ENCODE assay signal across 40 cellular contexts in the genomic region with DNA sequence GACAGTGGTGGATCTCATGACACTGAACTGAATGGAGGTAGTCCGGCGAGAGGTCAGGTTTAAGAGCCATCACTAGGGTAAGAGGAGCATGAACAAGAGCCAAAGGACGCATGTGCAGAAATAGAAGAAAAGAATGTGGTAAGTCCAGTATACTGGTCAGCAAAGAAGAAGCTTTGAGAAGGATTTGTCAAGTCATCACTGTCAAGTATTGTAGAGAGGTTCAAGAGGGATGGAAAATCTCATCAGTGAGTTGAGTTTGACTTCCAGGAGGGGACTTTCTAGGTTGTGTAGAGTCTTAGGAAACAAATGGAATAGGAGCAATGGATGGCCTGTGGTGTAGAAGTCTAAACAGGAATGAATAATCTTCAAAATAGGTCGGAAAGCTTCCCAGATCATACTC.
"Had no signal": no experiment of that assay in that cellular context is flagged by ENCODE, and none has a peak within 500 bp of the region (broad histone marks: within the 10 kb centered on the region; RNA-seq: fewer than 3 reads in every experiment).

No MANE protein-coding gene starts in this region.

- H3K36me3 ChIP-seq: adrenal gland, ascending aorta, brain microvascular endothelial cell, breast epithelium, cardiac muscle cell had no signal

- H3K27me3 ChIP-seq: adrenal gland, ascending aorta, body of pancreas, brain microvascular endothelial cell, breast epithelium, cardiac muscle cell had no signal

- DNase-seq: activated effector memory CD4-positive, alpha-beta T cell treated with anti-CD3 and anti-CD28 coated beads, Interleukin-2, amount 50 U/mL, for 16 hours; activated effector memory CD4-positive, alpha-beta T cell treated with Interleukin-2 at 50 U/mL for 16 hours; activated gamma-delta T cell; activated gamma-delta T cell treated with Interleukin-2 at 50 U/mL for 16 hours; activated naive CD4-positive, alpha-beta T cell; activated naive CD4-positive, alpha-beta T cell treated with anti-CD3 and anti-CD28 coated beads for 36 hours; activated naive CD4-positive, alpha-beta T cell treated with anti-CD3 and anti-CD28 coated beads, Interleukin-2, amount 10 ng/mL, durations not matched to agents 7 days and 5 days; activated naive CD4-positive, alpha-beta T cell treated with anti-CD3 and anti-CD28 coated beads, Interleukin-2, amount 50 U/mL, for 16 hours; activated naive CD4-positive, alpha-beta T cell treated with Interleukin-2 at 50 U/mL for 16 hours; activated naive CD8-positive, alpha-beta T cell treated with anti-CD3 and anti-CD28 coated beads for 36 hours; activated naive CD8-positive, alpha-beta T cell treated with anti-CD3 and anti-CD28 coated beads, Interleukin-2, amount 10 ng/mL, durations not matched to agents 7 days and 5 days; activated naive CD8-positive, alpha-beta T cell treated with anti-CD3 and anti-CD28 coated beads, Interleukin-2, amount 50 U/mL, for 24 hours; activated T-cell treated with anti-CD3 and anti-CD28 coated beads, Interleukin-2, amount 50 U/mL, for 1 hour; activated T-cell treated with anti-CD3 and anti-CD28 coated beads, Interleukin-2, amount 50 U/mL, for 24 hours; activated T-cell treated with anti-CD3 and anti-CD28 coated beads, Interleukin-2, amount 50 U/mL, for 4 hours; activated T-cell treated with anti-CD3 and anti-CD28 coated beads, Interleukin-2, amount 50 U/mL, for 48 hours; activated T-cell treated with anti-CD3 and anti-CD28 coated beads, Interleukin-2, amount 50 U/mL, for 72 hours; adrenal gland; amniotic stem cell; amygdala; anterior cingulate cortex; aorta; body of pancreas; brain microvascular endothelial cell; caudate nucleus; central memory CD4-positive, alpha-beta T cell; cerebellar nuclear complex had no signal

- H3K4me3 ChIP-seq: adrenal gland, ascending aorta, body of pancreas, breast epithelium, cardiac muscle cell had no signal

- H3K27ac Mint-ChIP-seq: activated naive CD4-positive, alpha-beta T cell treated with anti-CD3 and anti-CD28 coated beads for 36 hours; activated naive CD4-positive, alpha-beta T cell treated with anti-CD3 and anti-CD28 coated beads, Interleukin-2, amount 10 ng/mL, durations not matched to agents 7 days and 5 days; activated naive CD4-positive, alpha-beta T cell treated with anti-CD3 and anti-CD28 coated beads, Interleukin-2, amount 50 U/mL, for 24 hours; activated naive CD4-positive, alpha-beta T cell treated with anti-CD3 and anti-CD28 coated beads, Interleukin-2, amount 50 U/mL, for 72 hours; activated naive CD8-positive, alpha-beta T cell; activated naive CD8-positive, alpha-beta T cell treated with anti-CD3 and anti-CD28 coated beads for 36 hours; activated naive CD8-positive, alpha-beta T cell treated with anti-CD3 and anti-CD28 coated beads, Interleukin-2, amount 10 ng/mL, durations not matched to agents 7 days and 5 days; activated naive CD8-positive, alpha-beta T cell treated with anti-CD3 and anti-CD28 coated beads, Interleukin-2, amount 50 U/mL, for 24 hours; activated T-cell treated with anti-CD3 and anti-CD28 coated beads, Interleukin-2, amount 50 U/mL, for 24 hours; activated T-cell treated with anti-CD3 and anti-CD28 coated beads, Interleukin-2, amount 50 U/mL, for 72 hours; activated T-helper 1 cell treated with anti-CD3 and anti-CD28 coated beads, Interleukin-12 subunit alpha, Interleukin-12 subunit beta, Interleukin-2, Interleukin-4 antibody, amounts not matched to agents 30 ng/mL and 10 ng/mL and 1 ng/mL, durations not matched to agents 14 hours and 24 hours and 36 hours; activated T-helper 17 cell treated with anti-CD3 and anti-CD28 coated beads, Interleukin-2, amount 50 U/mL, for 72 hours; activated T-helper 2 cell treated with anti-CD3 and anti-CD28 coated beads, Interferon-gamma antibody, Interleukin-2, Interleukin-4, amounts not matched to agents 10 μg/mL and 5 μg/mL and 100 μg/mL, durations not matched to agents 14 hours and 24 hours and 36 hours; brain had no signal

- H3K36me3 Mint-ChIP-seq: activated naive CD4-positive, alpha-beta T cell treated with anti-CD3 and anti-CD28 coated beads, Interleukin-2, amount 10 ng/mL, durations not matched to agents 7 days and 5 days; activated naive CD4-positive, alpha-beta T cell treated with anti-CD3 and anti-CD28 coated beads, Interleukin-2, amount 50 U/mL, for 24 hours; activated naive CD4-positive, alpha-beta T cell treated with anti-CD3 and anti-CD28 coated beads, Interleukin-2, amount 50 U/mL, for 72 hours; activated naive CD8-positive, alpha-beta T cell; activated naive CD8-positive, alpha-beta T cell treated with anti-CD3 and anti-CD28 coated beads for 36 hours; activated naive CD8-positive, alpha-beta T cell treated with anti-CD3 and anti-CD28 coated beads, Interleukin-2, amount 10 ng/mL, durations not matched to agents 7 days and 5 days; brain had no signal

- ATAC-seq: activated naive CD4-positive, alpha-beta T cell treated with anti-CD3 and anti-CD28 coated beads, Interleukin-2, amount 50 U/mL, for 72 hours; activated naive CD8-positive, alpha-beta T cell treated with anti-CD3 and anti-CD28 coated beads, Interleukin-2, amount 50 U/mL, for 24 hours; activated T-cell treated with anti-CD3 and anti-CD28 coated beads, Interleukin-2, amount 50 U/mL, for 4 hours; activated T-cell treated with anti-CD3 and anti-CD28 coated beads, Interleukin-2, amount 50 U/mL, for 72 hours; activated T-helper 17 cell treated with anti-CD3 and anti-CD28 coated beads, Interleukin-2, amount 50 U/mL, for 72 hours; body of pancreas had no signal

- FAIRE-seq: astrocyte, bronchial epithelial cell had no signal

- H3K4me1 Mint-ChIP-seq: activated naive CD4-positive, alpha-beta T cell treated with anti-CD3 and anti-CD28 coated beads, Interleukin-2, amount 10 ng/mL, durations not matched to agents 7 days and 5 days; activated naive CD4-positive, alpha-beta T cell treated with anti-CD3 and anti-CD28 coated beads, Interleukin-2, amount 50 U/mL, for 24 hours; activated naive CD8-positive, alpha-beta T cell treated with anti-CD3 and anti-CD28 coated beads for 36 hours; activated naive CD8-positive, alpha-beta T cell treated with anti-CD3 and anti-CD28 coated beads, Interleukin-2, amount 10 ng/mL, durations not matched to agents 7 days and 5 days; activated naive CD8-positive, alpha-beta T cell treated with anti-CD3 and anti-CD28 coated beads, Interleukin-2, amount 50 U/mL, for 24 hours; activated T-helper 17 cell treated with anti-CD3 and anti-CD28 coated beads, Interleukin-2, amount 50 U/mL, for 72 hours; central memory CD8-positive, alpha-beta T cell had no signal

- H3K9me3 Mint-ChIP-seq: activated naive CD4-positive, alpha-beta T cell treated with anti-CD3 and anti-CD28 coated beads for 36 hours; activated naive CD4-positive, alpha-beta T cell treated with anti-CD3 and anti-CD28 coated beads, Interleukin-2, amount 50 U/mL, for 24 hours; activated naive CD8-positive, alpha-beta T cell treated with anti-CD3 and anti-CD28 coated beads for 36 hours; activated naive CD8-positive, alpha-beta T cell treated with anti-CD3 and anti-CD28 coated beads, Interleukin-2, amount 10 ng/mL, durations not matched to agents 7 days and 5 days; activated naive CD8-positive, alpha-beta T cell treated with anti-CD3 and anti-CD28 coated beads, Interleukin-2, amount 50 U/mL, for 24 hours; activated T-cell treated with anti-CD3 and anti-CD28 coated beads, Interleukin-2, amount 50 U/mL, for 4 hours; activated T-helper 1 cell treated with anti-CD3 and anti-CD28 coated beads, Interleukin-12 subunit alpha, Interleukin-12 subunit beta, Interleukin-2, Interleukin-4 antibody, amounts not matched to agents 30 ng/mL and 10 ng/mL and 1 ng/mL, durations not matched to agents 14 hours and 24 hours and 36 hours had no signal

- H3K4me3 Mint-ChIP-seq: activated naive CD4-positive, alpha-beta T cell treated with anti-CD3 and anti-CD28 coated beads for 36 hours; activated naive CD4-positive, alpha-beta T cell treated with anti-CD3 and anti-CD28 coated beads, Interleukin-2, amount 10 ng/mL, durations not matched to agents 7 days and 5 days; activated naive CD4-positive, alpha-beta T cell treated with anti-CD3 and anti-CD28 coated beads, Interleukin-2, amount 50 U/mL, for 24 hours; activated naive CD8-positive, alpha-beta T cell; activated naive CD8-positive, alpha-beta T cell treated with anti-CD3 and anti-CD28 coated beads for 36 hours; activated naive CD8-positive, alpha-beta T cell treated with anti-CD3 and anti-CD28 coated beads, Interleukin-2, amount 10 ng/mL, durations not matched to agents 7 days and 5 days; activated naive CD8-positive, alpha-beta T cell treated with anti-CD3 and anti-CD28 coated beads, Interleukin-2, amount 50 U/mL, for 24 hours; activated T-cell treated with anti-CD3 and anti-CD28 coated beads, Interleukin-2, amount 50 U/mL, for 24 hours; activated T-cell treated with anti-CD3 and anti-CD28 coated beads, Interleukin-2, amount 50 U/mL, for 4 hours; activated T-cell treated with anti-CD3 and anti-CD28 coated beads, Interleukin-2, amount 50 U/mL, for 72 hours; activated T-helper 1 cell treated with anti-CD3 and anti-CD28 coated beads, Interleukin-12 subunit alpha, Interleukin-12 subunit beta, Interleukin-2, Interleukin-4 antibody, amounts not matched to agents 30 ng/mL and 10 ng/mL and 1 ng/mL, durations not matched to agents 14 hours and 24 hours and 36 hours; activated T-helper 17 cell treated with anti-CD3 and anti-CD28 coated beads, Interleukin-2, amount 50 U/mL, for 72 hours; brain; central memory CD8-positive, alpha-beta T cell had no signal

- H3K27ac ChIP-seq: adrenal gland, ascending aorta, body of pancreas, brain microvascular endothelial cell, breast epithelium, cardiac muscle cell had no signal

- H3K27me3 Mint-ChIP-seq: activated naive CD4-positive, alpha-beta T cell treated with anti-CD3 and anti-CD28 coated beads, Interleukin-2, amount 10 ng/mL, durations not matched to agents 7 days and 5 days; activated naive CD4-positive, alpha-beta T cell treated with anti-CD3 and anti-CD28 coated beads, Interleukin-2, amount 50 U/mL, for 24 hours; activated naive CD8-positive, alpha-beta T cell treated with anti-CD3 and anti-CD28 coated beads for 36 hours; activated naive CD8-positive, alpha-beta T cell treated with anti-CD3 and anti-CD28 coated beads, Interleukin-2, amount 10 ng/mL, durations not matched to agents 7 days and 5 days; activated naive CD8-positive, alpha-beta T cell treated with anti-CD3 and anti-CD28 coated beads, Interleukin-2, amount 50 U/mL, for 24 hours; activated T-cell treated with anti-CD3 and anti-CD28 coated beads, Interleukin-2, amount 50 U/mL, for 24 hours; activated T-helper 17 cell treated with anti-CD3 and anti-CD28 coated beads, Interleukin-2, amount 50 U/mL, for 72 hours; central memory CD8-positive, alpha-beta T cell had no signal

- H3K9me3 ChIP-seq: adrenal gland, ascending aorta, body of pancreas, breast epithelium had no signal

- H3K4me1 ChIP-seq: adrenal gland, ascending aorta, body of pancreas, breast epithelium had no signal
